8 cellular contexts compared by ENCODE assay signal in the genomic region with DNA sequence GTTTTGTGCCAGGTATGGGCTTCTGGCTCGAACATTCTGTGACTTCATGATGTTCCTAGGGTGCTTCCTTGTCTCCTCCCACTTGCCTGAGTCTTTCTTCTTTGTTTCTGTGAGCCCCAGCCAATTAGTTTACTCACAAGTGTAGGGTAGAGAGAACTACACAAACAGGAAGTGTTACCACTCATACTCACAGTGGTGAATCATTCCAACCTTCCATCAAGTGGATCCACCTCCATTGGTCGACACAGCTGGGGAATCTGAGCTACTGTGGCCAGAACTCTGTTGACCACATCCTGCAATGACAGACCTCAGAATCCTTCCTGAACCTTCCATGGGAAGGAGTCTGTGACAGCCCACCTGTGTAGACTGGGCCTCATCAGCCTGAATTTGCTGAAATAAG.
DNase-seq lines count a peak whose midpoint lies in the region; ATAC-seq and TF ChIP-seq lines count a peak whose summit lies in the region.

No MANE protein-coding gene starts in this region.

- DNase-seq in OCI-M1 (lab: John Stamatoyannopoulos, UW): peak; percentile 43
- peak; percentile 83 for DNase-seq in fibroblast of pulmonary artery (ENCODE audit: low read depth)
- DNase-seq in midbrain (lab: John Stamatoyannopoulos, UW): no peak
- DNase-seq in posterior vena cava (ENCODE audit: low spot score): no peak
- DNase-seq in HEK293T (ENCODE audit: extremely low spot score): no peak

- no peak for TF ChIP-seq CTCF in C4-2B (conservative IDR thresholded peaks at IDR 0.05)
- TF ChIP-seq CTCF in fibroblast of pulmonary artery (IDR thresholded peaks at IDR 0.05; ENCODE audit: low read length, missing control alignments): no peak

- intact Hi-C loops in posterior vena cava (cut with DNase I): no loop called here

- peak overlapping the region; percentile 38; the same call in 1 of the 2 replicates for H3K27ac ChIP-seq in C4-2B

- POLR2A ChIA-PET in HEK293T (lab: Yijun Ruan, JAX): no interaction called here

- CTCF ChIA-PET in HEK293T (lab: Yijun Ruan, JAX): no interaction called here

- no peak overlapping the region for H3K4me3 ChIP-seq in fibroblast of pulmonary artery (replicated peaks; ENCODE audit: low read depth, low read length)

- ATAC-seq in GM21825 (IDR thresholded peaks at IDR 0.05; ENCODE audit: unreplicated experiment): peak; percentile 86
- no peak for ATAC-seq in HG03095 (IDR thresholded peaks at IDR 0.05; ENCODE audit: unreplicated experiment)

TF ChIP-seq in HEK293T, 16 proteins besides CTCF, POLR2A, EP300 and RAD21:
- TF ChIP-seq ELF4 (IDR thresholded peaks at IDR 0.05) (no peak), NFRKB (IDR thresholded peaks at IDR 0.05) (no peak)

Comparison
In these comparisons a context has a peak if more than half of its experiments do, and no peak if none do; other contexts are left out.
1. DNase-seq: peak in OCI-M1 (single experiment) and fibroblast of pulmonary artery (single experiment); none in midbrain (single experiment), posterior vena cava (single experiment) and HEK293T (single experiment).